In the genomic region with DNA sequence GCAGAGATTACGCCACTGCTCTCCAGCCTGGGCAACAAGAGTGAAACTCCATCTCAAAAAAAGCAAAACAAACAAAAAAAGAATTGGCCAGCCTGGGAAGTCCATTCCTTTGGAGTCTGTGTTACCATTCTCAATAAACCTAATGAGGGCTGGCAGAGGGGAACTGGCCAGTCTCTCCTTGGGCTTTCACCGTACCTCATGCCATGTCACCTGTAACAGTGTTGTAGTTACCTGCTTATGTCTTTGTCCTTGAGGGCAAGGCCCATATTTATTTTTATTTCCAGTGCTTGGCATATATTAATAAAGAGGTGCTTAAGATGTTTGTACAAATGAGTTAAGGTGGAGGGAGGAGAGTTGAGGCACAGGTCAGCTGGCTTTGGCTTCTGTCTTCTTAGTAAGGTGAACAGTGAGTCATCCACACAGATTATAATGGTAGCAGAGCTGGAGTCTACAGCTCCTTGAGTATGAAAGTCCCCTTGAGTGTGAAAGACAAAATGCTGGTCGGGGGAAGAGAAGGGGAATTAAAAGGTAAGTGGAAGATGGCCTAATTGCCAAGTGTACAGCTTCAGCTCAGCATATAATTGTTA, we compare ENCODE assay signal across 14 cellular contexts. TPM values are rescaled to one million over a fixed set of nuclear protein-coding genes. Genes with fewer than 3 reads are reported as not detected.
A peak's percentile ranks its signal among the peaks of the same experiment; 100 is the strongest.
DNase-seq lines count a peak whose midpoint lies in the region; ATAC-seq and TF ChIP-seq lines count a peak whose summit lies in the region.
"Had no signal": no experiment of that assay in that cellular context is flagged by ENCODE, and none has a peak within 500 bp of the region (broad histone marks: within the 10 kb centered on the region; RNA-seq: fewer than 3 reads in every experiment).

No MANE protein-coding gene starts in this region.

- H3K27me3 ChIP-seq in naive thymus-derived CD4-positive, alpha-beta T cell (ENCODE audit: control insufficient read depth in 2 of 2, insufficient read depth in 2 of 2, low read length in 2 of 2), result no peaks in the 10 kb centered on the region
- H3K27me3 ChIP-seq: SJSA1, stomach had no signal

- intact Hi-C loops in naive thymus-derived CD4-positive, alpha-beta T cell (cut with micrococcal nuclease), result no loop called here

- H3K4me1 Mint-ChIP-seq in activated naive CD8-positive, alpha-beta T cell treated with anti-CD3 and anti-CD28 coated beads for 36 hours, result peaks cover 18% of the 10 kb centered on the region
- peaks cover 0 to 20% (median 8%) of the 10 kb centered on the region in 7 donors for H3K4me1 Mint-ChIP-seq in naive thymus-derived CD4-positive, alpha-beta T cell

- H3K27ac Mint-ChIP-seq in activated naive CD8-positive, alpha-beta T cell treated with anti-CD3 and anti-CD28 coated beads for 36 hours, result peak overlapping the region; percentile 63
- H3K27ac Mint-ChIP-seq in naive thymus-derived CD4-positive, alpha-beta T cell, result peak overlapping the region in 5 of 9 donors; percentile 55 to 78 (median 70)

- H3K4me3 ChIP-seq in naive thymus-derived CD4-positive, alpha-beta T cell (ENCODE audit: low read length), result no peak overlapping the region
- H3K4me3 ChIP-seq: SJSA1, stomach had no signal

- H3K9me3 Mint-ChIP-seq in activated naive CD8-positive, alpha-beta T cell treated with anti-CD3 and anti-CD28 coated beads for 36 hours, result no peaks in the 10 kb centered on the region
- H3K9me3 Mint-ChIP-seq in naive thymus-derived CD4-positive, alpha-beta T cell, result no peaks in the 10 kb centered on the region

- TF ChIP-seq CTCF in RWPE1 (conservative IDR thresholded peaks at IDR 0.05; ENCODE audit: low read depth), result no peak

- no peaks in the 10 kb centered on the region for H3K27me3 Mint-ChIP-seq in activated naive CD8-positive, alpha-beta T cell treated with anti-CD3 and anti-CD28 coated beads for 36 hours
- no peaks in the 10 kb centered on the region for H3K27me3 Mint-ChIP-seq in naive thymus-derived CD4-positive, alpha-beta T cell

- peak overlapping the region; percentile 51 for H3K27ac ChIP-seq in RWPE1
- no peak overlapping the region for H3K27ac ChIP-seq in naive thymus-derived CD4-positive, alpha-beta T cell (ENCODE audit: low read depth, low read length)
- H3K27ac ChIP-seq: SJSA1, stomach had no signal

- no peak for DNase-seq in RWPE1 (ENCODE audit: low spot score)
- DNase-seq in activated naive CD8-positive, alpha-beta T cell treated with anti-CD3 and anti-CD28 coated beads for 36 hours, result no peak
- no peak for DNase-seq in naive thymus-derived CD4-positive, alpha-beta T cell
- no peak for DNase-seq in RKO (ENCODE audit: low spot score)
- no peak for DNase-seq in mesenteric fat pad (ENCODE audit: low spot score)
- DNase-seq: C1 segment of cervical spinal cord, dermis blood vessel endothelial cell, H7, IMR-90, mammary epithelial cell, NCI-H1048, occipital lobe, stomach had no signal

- no peaks in the 10 kb centered on the region for H3K4me1 ChIP-seq in naive thymus-derived CD4-positive, alpha-beta T cell (ENCODE audit: control insufficient read depth in 2 of 2, insufficient read depth in 2 of 2, low read length in 2 of 2)

- H3K9me3 ChIP-seq in naive thymus-derived CD4-positive, alpha-beta T cell (ENCODE audit: control insufficient read depth in 2 of 3, low read length in 3 of 3), result no peaks in the 10 kb centered on the region
- H3K9me3 ChIP-seq: SJSA1, stomach had no signal

- CTCF ChIA-PET in RWPE1 (lab: Yijun Ruan, JAX), result interaction anchor here (0.5 kb wide), 1 partner anchor 49 kb away, joined by 3 read pairs; no protein-coding TSS in a partner anchor
- CTCF ChIA-PET in naive thymus-derived CD4-positive, alpha-beta T cell (lab: Charles Lee), result interaction anchor here (1.2 kb wide), 1 partner anchor 9 kb away, joined by 4 read pairs; no protein-coding TSS in a partner anchor

- H3K36me3 Mint-ChIP-seq in activated naive CD8-positive, alpha-beta T cell treated with anti-CD3 and anti-CD28 coated beads for 36 hours, result peaks cover 39% of the 10 kb centered on the region
- peaks cover 11 to 45% (median 39%) of the 10 kb centered on the region in 5 donors for H3K36me3 Mint-ChIP-seq in naive thymus-derived CD4-positive, alpha-beta T cell

- peaks cover 34 to 88% (median 47%) of the 10 kb centered on the region in 3 experiments for H3K36me3 ChIP-seq in naive thymus-derived CD4-positive, alpha-beta T cell (ENCODE audit: control insufficient read depth in 2 of 3, insufficient read depth in 3 of 3, low read length in 3 of 3)

- no peak overlapping the region for H3K4me3 Mint-ChIP-seq in activated naive CD8-positive, alpha-beta T cell treated with anti-CD3 and anti-CD28 coated beads for 36 hours
- H3K4me3 Mint-ChIP-seq in naive thymus-derived CD4-positive, alpha-beta T cell, result no peak overlapping the region

- POLR2A ChIA-PET in RWPE1 (lab: Yijun Ruan, JAX; ENCODE audit: low non-redundant PET), result no interaction called here
- POLR2A ChIA-PET in naive thymus-derived CD4-positive, alpha-beta T cell (lab: Charles Lee), result interaction anchor here (0.7 to 1.4 kb wide), 2 partner anchors 9 to 32 kb away, joined by 4 to 5 read pairs; partner anchors contain the start of gene C1QBP

- ATAC-seq in naive thymus-derived CD4-positive, alpha-beta T cell, result no peak

RNA-seq across cellular contexts. Expression of gene C1QBP, which starts 8.4 kb away (rescaled TPM):
- total RNA-seq in activated naive CD8-positive, alpha-beta T cell treated with anti-CD3 and anti-CD28 coated beads for 36 hours, result 100 to 1,000 TPM; 586 to 607 TPM
- 100 to 1,000 TPM in 1 of 5 experiments, 10 to 100 TPM in 4; 58.0 to 162 (median 82.3) TPM for total RNA-seq in naive thymus-derived CD4-positive, alpha-beta T cell
- 100 to 1,000 TPM; 276 to 294 TPM for polyA plus RNA-seq in naive thymus-derived CD4-positive, alpha-beta T cell
- total RNA-seq in mesenteric fat pad, result 110 TPM

RNA-seq across cellular contexts. Expression of gene RPAIN, which starts 10.5 kb away (rescaled TPM):
- 10 to 100 TPM; 58.3 to 59.4 TPM for total RNA-seq in activated naive CD8-positive, alpha-beta T cell treated with anti-CD3 and anti-CD28 coated beads for 36 hours
- total RNA-seq in naive thymus-derived CD4-positive, alpha-beta T cell, result 10 to 100 TPM; 54.2 to 81.1 (median 75.1) TPM
- 10 to 100 TPM; 30.4 to 35.8 TPM for polyA plus RNA-seq in naive thymus-derived CD4-positive, alpha-beta T cell
- total RNA-seq in mesenteric fat pad, result 32.1 TPM

RNA-seq across cellular contexts. Expression of gene NUP88, which starts 11.0 kb away (rescaled TPM):
- 100 to 1,000 TPM; 144 to 160 TPM for total RNA-seq in activated naive CD8-positive, alpha-beta T cell treated with anti-CD3 and anti-CD28 coated beads for 36 hours
- total RNA-seq in naive thymus-derived CD4-positive, alpha-beta T cell, result 100 to 1,000 TPM in 4 of 5 experiments, 10 to 100 TPM in 1; 85.7 to 135 (median 111) TPM
- polyA plus RNA-seq in naive thymus-derived CD4-positive, alpha-beta T cell, result 100 to 1,000 TPM in 1 of 2 donors, 10 to 100 TPM in 1; 96.0 to 148 TPM
- total RNA-seq in mesenteric fat pad, result 59.5 TPM

RNA-seq across cellular contexts. Expression of gene DHX33, which starts 38.3 kb away (rescaled TPM):
- total RNA-seq in activated naive CD8-positive, alpha-beta T cell treated with anti-CD3 and anti-CD28 coated beads for 36 hours, result 10 to 100 TPM; 49.7 to 49.9 TPM
- total RNA-seq in naive thymus-derived CD4-positive, alpha-beta T cell, result 10 to 100 TPM in 3 of 5 experiments, 1 to 10 TPM in 2; 7.1 to 19.1 (median 11.3) TPM
- polyA plus RNA-seq in naive thymus-derived CD4-positive, alpha-beta T cell, result under 1 TPM; 0.95 to 0.99 TPM
- total RNA-seq in mesenteric fat pad, result 14.5 TPM

RNA-seq across cellular contexts. Expression of gene DERL2, which starts 55.5 kb away (rescaled TPM):
- total RNA-seq in activated naive CD8-positive, alpha-beta T cell treated with anti-CD3 and anti-CD28 coated beads for 36 hours, result 10 to 100 TPM; 71.8 to 77.6 TPM
- total RNA-seq in naive thymus-derived CD4-positive, alpha-beta T cell, result 10 to 100 TPM; 63.4 to 84.4 (median 80.4) TPM
- polyA plus RNA-seq in naive thymus-derived CD4-positive, alpha-beta T cell, result 10 to 100 TPM; 50.2 to 59.1 TPM
- 73.4 TPM for total RNA-seq in mesenteric fat pad
